Comparison of ENCODE assay signal across 14 cellular contexts in genomic region chr12:30880061-30880460, GRCh38. TPM values are rescaled to one million over a fixed set of nuclear protein-coding genes. Genes with fewer than 3 reads are reported as not detected.
DNase-seq lines count a peak whose midpoint lies in the region.
"Had no signal": no experiment of that assay in that cellular context is flagged by ENCODE, and none has a peak within 500 bp of the region (broad histone marks: within the 10 kb centered on the region; RNA-seq: fewer than 3 reads in every experiment).

No MANE protein-coding gene starts in this region.

- in situ Hi-C loops in Caki2 (cut with HindIII; ENCODE audit: low pct_unique_long_range_greater_than_20kb, low sequenced_read_pairs): no loop called here

- DNase-seq in Caki2 (ENCODE audit: low read depth): peak; percentile 14
- DNase-seq in NCI-H1105 (lab: John Stamatoyannopoulos, UW): peak; percentile 55
- peak; percentile 88 for DNase-seq in NCI-H345 (lab: John Stamatoyannopoulos, UW)
- peak; percentile 22 for DNase-seq in fibroblast of peridontal ligament (ENCODE audit: extremely low read depth)
- DNase-seq in SKM-1 treated with dmso at 0.1 percent for 144 hours (lab: John Stamatoyannopoulos, UW; ENCODE audit: unreplicated experiment): no peak
- DNase-seq in stimulated activated CD4-positive, alpha-beta T cell treated with anti-CD3 and anti-CD28 coated beads, Interleukin-15, amount 100 ng/mL, for 24 hours: no peak
- DNase-seq in occipital lobe (lab: John Stamatoyannopoulos, UW): no peak
- DNase-seq in hippocampal formation (lab: John Stamatoyannopoulos, UW): no peak
- DNase-seq: CD4-positive, alpha-beta memory T cell; esophagus squamous epithelium; hypothalamus; stimulated activated CD4-positive, alpha-beta T cell treated with anti-CD3 and anti-CD28 coated beads, Interleukin-12 subunit alpha, Interleukin-12 subunit beta, amount 100 ng/mL, for 4 hours; T-helper 1 cell had no signal

RNA-seq across cellular contexts. Expression of gene TSPAN11, which starts 46.5 kb away (rescaled TPM):
- total RNA-seq in Caki2 (2014; rRNA removed; shearing (Covaris generic); ENCODE audit: low replicate concordance): not detected in 2 replicates
- 4.8 TPM for total RNA-seq in occipital lobe
- total RNA-seq: CD4-positive, alpha-beta memory T cell; G401 had no signal

Comparison
In these comparisons a context has a peak if more than half of its experiments do, and no peak if none do; other contexts are left out.
1. DNase-seq: peak in Caki2 (single experiment), NCI-H1105 (single experiment), NCI-H345 (single experiment) and fibroblast of peridontal ligament (single experiment); none in SKM-1 treated with dmso at 0.1 percent for 144 hours (single experiment), stimulated activated CD4-positive, alpha-beta T cell treated with anti-CD3 and anti-CD28 coated beads, Interleukin-15, amount 100 ng/mL, for 24 hours (single experiment), occipital lobe (single experiment) and hippocampal formation (0 of 2).